In the genomic region with DNA sequence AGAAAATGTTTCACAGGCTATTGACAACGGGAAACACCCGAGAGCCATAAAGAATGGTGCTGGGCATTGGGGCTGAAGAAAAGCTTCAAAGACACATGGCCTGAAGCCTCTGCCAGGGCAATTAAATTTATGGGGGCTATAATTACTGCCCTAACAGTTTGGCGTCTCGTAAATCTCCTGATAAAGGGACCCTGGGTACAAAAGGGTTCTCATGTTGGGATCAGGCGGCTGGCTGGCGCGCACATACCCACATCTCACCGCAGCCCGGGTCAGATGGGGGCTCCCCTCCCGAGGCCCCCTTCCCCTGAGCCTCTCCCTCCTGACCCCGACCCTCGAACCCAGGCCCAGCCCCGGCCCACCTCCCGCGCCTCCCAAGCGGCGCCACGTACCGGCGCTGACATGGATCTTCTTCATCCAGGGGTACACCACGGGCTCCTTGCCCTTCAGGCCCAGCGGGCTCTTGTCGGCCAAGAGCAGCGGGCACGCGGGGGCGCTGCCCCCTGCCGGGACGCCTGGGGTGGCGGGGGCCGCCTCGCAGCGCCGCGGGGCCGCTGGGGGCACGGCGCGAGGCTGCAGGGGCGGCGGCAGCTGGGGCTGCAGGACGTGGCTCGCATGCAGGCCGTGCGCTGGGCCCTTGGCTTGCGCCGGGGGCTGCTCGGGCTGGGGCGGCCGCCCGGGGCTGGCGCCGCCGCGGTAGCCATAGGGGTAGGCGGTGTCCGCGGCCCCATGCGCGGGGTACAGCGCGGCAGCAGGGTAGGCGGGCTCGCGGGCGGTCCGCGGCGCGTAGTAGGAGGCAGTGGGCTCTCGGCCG, we compare ENCODE assay signal across 8 cellular contexts. TPM values are rescaled to one million over a fixed set of nuclear protein-coding genes. Genes with fewer than 3 reads are reported as not detected.
DNase-seq lines count a peak whose midpoint lies in the region; ATAC-seq and TF ChIP-seq lines count a peak whose summit lies in the region.

No MANE protein-coding gene starts in this region.

- H3K4me2 ChIP-seq in skeletal muscle satellite cell (ENCODE audit: low read length), result peak overlapping the region; percentile 95

- H3K27ac ChIP-seq in SJSA1 (peak overlapping the region; percentile 56), heart left ventricle (peak overlapping the region; percentile 35 to 89 (median 63))

- H3K4me1 Mint-ChIP-seq in activated CD4-positive, alpha-beta memory T cell treated with anti-CD3 and anti-CD28 coated beads for 36 hours (ENCODE audit: low read depth), result peaks cover 12% of the 10 kb centered on the region

- peaks cover 54% of the 10 kb centered on the region for H3K27me3 Mint-ChIP-seq in activated CD4-positive, alpha-beta memory T cell treated with anti-CD3 and anti-CD28 coated beads for 36 hours

- H3K9me3 ChIP-seq in SJSA1 (replicated peaks), result no peaks in the 10 kb centered on the region
- H3K9me3 ChIP-seq in heart left ventricle, result no peaks in the 10 kb centered on the region
- no peaks in the 10 kb centered on the region for H3K9me3 ChIP-seq in skeletal muscle satellite cell (replicated peaks; ENCODE audit: low read length)

- intact Hi-C loops in heart left ventricle (cut with DNase I), result loop anchor here in 3 of 10 donors (5.0 kb wide), 2 partner anchors 33 to 268 kb away; a partner anchor contains a TSS
- intact Hi-C loops in activated CD4-positive, alpha-beta memory T cell treated with anti-CD3 and anti-CD28 coated beads for 36 hours (cut with micrococcal nuclease), result no loop called here

- no peaks in the 10 kb centered on the region for H3K36me3 Mint-ChIP-seq in activated CD4-positive, alpha-beta memory T cell treated with anti-CD3 and anti-CD28 coated beads for 36 hours

- CTCF ChIA-PET in activated CD4-positive, alpha-beta memory T cell treated with anti-CD3 and anti-CD28 coated beads for 36 hours (lab: Charles Lee), result no interaction called here

- peaks cover 39% of the 10 kb centered on the region for H3K4me1 ChIP-seq in SJSA1 (replicated peaks)
- H3K4me1 ChIP-seq in heart left ventricle, result peaks cover 0 to 16% (median 0%) of the 10 kb centered on the region in 12 donors
- peaks cover 28% of the 10 kb centered on the region for H3K4me1 ChIP-seq in skeletal muscle satellite cell (ENCODE audit: control insufficient read depth, insufficient read depth, low read length)

- ATAC-seq in GM21723 (IDR thresholded peaks at IDR 0.05; ENCODE audit: unreplicated experiment), result peak; percentile 6
- ATAC-seq in heart left ventricle, result peak in 2 of 4 donors; percentile 24 to 29
- no peak for ATAC-seq in HG03565 (IDR thresholded peaks at IDR 0.05; ENCODE audit: unreplicated experiment)

- H3K9me3 Mint-ChIP-seq in activated CD4-positive, alpha-beta memory T cell treated with anti-CD3 and anti-CD28 coated beads for 36 hours, result no peaks in the 10 kb centered on the region

- 2 to 11% (median 8%) methylated on average over 18 to 72 of the region's 72 CpGs for WGBS in heart left ventricle, 4 donors

- DNase-seq in SJSA1 (ENCODE audit: low read depth in 1 of 2, low spot score in 2 of 2) (peak in 1 of 2 experiments; percentile 61), heart left ventricle (peak in 1 of 5 donors; percentile 65), epidermal melanocyte (ENCODE audit: insufficient read length, low spot score) (no peak), RPMI8226 (no peak)
- DNase-seq in activated CD4-positive, alpha-beta memory T cell treated with anti-CD3 and anti-CD28 coated beads for 36 hours, result no peak

- H3K9ac ChIP-seq in skeletal muscle satellite cell (ENCODE audit: low read depth, low read length), result peak overlapping the region; percentile 80

- H3K4me3 ChIP-seq in SJSA1 (peak overlapping the region; percentile 89), heart left ventricle (peak overlapping the region; percentile 29 to 67 (median 54)), skeletal muscle satellite cell (ENCODE audit: low read length) (peak overlapping the region; percentile 91)

- H3K27ac Mint-ChIP-seq in activated CD4-positive, alpha-beta memory T cell treated with anti-CD3 and anti-CD28 coated beads for 36 hours, result no peak overlapping the region

- H3K27me3 ChIP-seq in SJSA1 (replicated peaks) (no peaks in the 10 kb centered on the region), heart left ventricle (peaks cover 19 to 97% (median 88%) of the 10 kb centered on the region in 9 donors), skeletal muscle satellite cell (ENCODE audit: control insufficient read depth, insufficient read depth, low read length) (no peaks in the 10 kb centered on the region)

- no peak for TF ChIP-seq POLR2A in heart left ventricle (IDR thresholded peaks at IDR 0.05)

- H3K4me3 Mint-ChIP-seq in activated CD4-positive, alpha-beta memory T cell treated with anti-CD3 and anti-CD28 coated beads for 36 hours, result no peak overlapping the region

- POLR2A ChIA-PET in activated CD4-positive, alpha-beta memory T cell treated with anti-CD3 and anti-CD28 coated beads for 36 hours (lab: Charles Lee), result no interaction called here

- H3K36me3 ChIP-seq in SJSA1 (0 out of 2 replicates have a peak, but pooled peaks cover 12% of the 10 kb centered on the region), heart left ventricle (no peaks in the 10 kb centered on the region), skeletal muscle satellite cell (ENCODE audit: insufficient read depth, low read length) (peaks cover 8% of the 10 kb centered on the region)

- TF ChIP-seq CTCF in heart left ventricle (IDR thresholded peaks at IDR 0.05), result peak in 3 of 12 donors; percentile 12 to 33 (median 16)

RNA-seq across cellular contexts. Expression of a gene that starts 0.6 kb away (rescaled TPM):
- total RNA-seq in SJSA1 (2014; rRNA removed; shearing (Covaris generic)), result 0.58 TPM in 1 of 2 replicates, not detected in the other
- total RNA-seq in heart left ventricle, result 1 to 10 TPM in 3 of 9 donors, under 1 TPM in 5, not detected in 1; 0.23 to 2.6 (median 0.88) TPM
- polyA plus RNA-seq in heart left ventricle, result under 1 TPM; 0.50 to 0.69 TPM
- total RNA-seq in skeletal muscle satellite cell (2012; rRNA removed), result under 0.01 and 0.51 TPM in 2 replicates
- not detected for total RNA-seq in activated CD4-positive, alpha-beta memory T cell treated with anti-CD3 and anti-CD28 coated beads for 36 hours

RNA-seq across cellular contexts. Expression of a gene that starts 13.5 kb away (rescaled TPM):
- 0.79 and 0.81 TPM in 2 replicates for total RNA-seq in SJSA1 (2014; rRNA removed; shearing (Covaris generic))
- total RNA-seq in heart left ventricle, result 1 to 10 TPM in 1 of 9 donors, under 1 TPM in 2, not detected in 6; 0.28 to 2.8 (median 0.44) TPM
- under 1 TPM in 1 of 2 donors, not detected in 1; 0.07 TPM for polyA plus RNA-seq in heart left ventricle
- total RNA-seq in skeletal muscle satellite cell (2012; rRNA removed), result 5.3 and 9.6 TPM in 2 replicates
- total RNA-seq in activated CD4-positive, alpha-beta memory T cell treated with anti-CD3 and anti-CD28 coated beads for 36 hours, result not detected

RNA-seq across cellular contexts. Expression of a gene that starts 17.6 kb away (rescaled TPM):
- total RNA-seq in SJSA1 (2014; rRNA removed; shearing (Covaris generic)), result 0.79 TPM in 1 of 2 replicates, not detected in the other
- not detected for total RNA-seq in heart left ventricle
- not detected for polyA plus RNA-seq in heart left ventricle
- 5.6 and 8.7 TPM in 2 replicates for total RNA-seq in skeletal muscle satellite cell (2012; rRNA removed)
- total RNA-seq in activated CD4-positive, alpha-beta memory T cell treated with anti-CD3 and anti-CD28 coated beads for 36 hours, result not detected

RNA-seq across cellular contexts. Expression of a gene that starts 22.4 kb away (rescaled TPM):
- total RNA-seq in SJSA1 (2014; rRNA removed; shearing (Covaris generic)), result 0.13 and 1.8 TPM in 2 replicates
- 1 to 10 TPM in 3 of 9 donors, under 1 TPM in 4, not detected in 2; 0.19 to 3.1 (median 0.67) TPM for total RNA-seq in heart left ventricle
- under 1 TPM; 0.07 to 0.11 TPM for polyA plus RNA-seq in heart left ventricle
- total RNA-seq in skeletal muscle satellite cell (2012; rRNA removed), result 2.0 and 3.3 TPM in 2 replicates
- total RNA-seq in activated CD4-positive, alpha-beta memory T cell treated with anti-CD3 and anti-CD28 coated beads for 36 hours, result not detected

RNA-seq across cellular contexts. Expression of a gene that starts 26.5 kb away (rescaled TPM):
- total RNA-seq in SJSA1 (2014; rRNA removed; shearing (Covaris generic)), result 0.09 and 2.9 TPM in 2 replicates
- total RNA-seq in heart left ventricle, result under 1 TPM in 1 of 9 donors, not detected in 8; 0.29 TPM
- not detected for polyA plus RNA-seq in heart left ventricle
- total RNA-seq in skeletal muscle satellite cell (2012; rRNA removed), result 2.0 and 2.8 TPM in 2 replicates
- not detected for total RNA-seq in activated CD4-positive, alpha-beta memory T cell treated with anti-CD3 and anti-CD28 coated beads for 36 hours
